ENCODE assay signal across 36 cellular contexts in genomic region chr1:201810466-201811216, GRCh38.
"Had no signal": no experiment of that assay in that cellular context is flagged by ENCODE, and none has a peak within 500 bp of the region (broad histone marks: within the 10 kb centered on the region; RNA-seq: fewer than 3 reads in every experiment).

No MANE protein-coding gene starts in this region.

- H3K4me1 ChIP-seq: adrenal gland, body of pancreas, esophagus squamous epithelium, gastroesophageal sphincter had no signal

- H3K9me3 ChIP-seq: adrenal gland, body of pancreas, esophagus squamous epithelium, gastroesophageal sphincter, heart right ventricle had no signal

- H3K9me3 Mint-ChIP-seq: activated B cell treated with CpG ODN at 0.5 μM for 24 hours; activated CD4-positive, alpha-beta memory T cell treated with anti-CD3 and anti-CD28 coated beads for 36 hours; activated CD4-positive, alpha-beta T cell treated with anti-CD3 and anti-CD28 coated beads, Interleukin-2, amount 10 ng/mL, durations not matched to agents 24 days and 14 days; activated naive CD4-positive, alpha-beta T cell treated with anti-CD3 and anti-CD28 coated beads for 36 hours; activated naive CD4-positive, alpha-beta T cell treated with anti-CD3 and anti-CD28 coated beads, Interleukin-2, amount 50 U/mL, for 24 hours; activated naive CD8-positive, alpha-beta T cell treated with anti-CD3 and anti-CD28 coated beads for 36 hours; activated naive CD8-positive, alpha-beta T cell treated with anti-CD3 and anti-CD28 coated beads, Interleukin-2, amount 50 U/mL, for 24 hours; activated T-helper 1 cell treated with anti-CD3 and anti-CD28 coated beads, Interleukin-12 subunit alpha, Interleukin-12 subunit beta, Interleukin-2, Interleukin-4 antibody, amounts not matched to agents 30 ng/mL and 10 ng/mL and 1 ng/mL, durations not matched to agents 14 hours and 24 hours and 36 hours; activated T-helper 2 cell treated with anti-CD3 and anti-CD28 coated beads, Interferon-gamma antibody, Interleukin-2, Interleukin-4, amounts not matched to agents 10 μg/mL and 5 μg/mL and 100 μg/mL, durations not matched to agents 14 hours and 24 hours and 36 hours; central memory CD8-positive, alpha-beta T cell; effector memory CD8-positive, alpha-beta T cell; T-helper 2 cell treated with Interferon-gamma antibody and Interleukin-4, amounts not matched to agents 5 μg/mL and 100 μg/mL, for 36 hours had no signal

- H3K4me3 ChIP-seq: adrenal gland, body of pancreas, esophagus squamous epithelium, gastroesophageal sphincter, heart right ventricle had no signal

- H3K27me3 Mint-ChIP-seq: activated B cell treated with CpG ODN at 0.5 μM for 24 hours; activated CD4-positive, alpha-beta memory T cell treated with anti-CD3 and anti-CD28 coated beads for 36 hours; activated CD4-positive, alpha-beta T cell treated with anti-CD3 and anti-CD28 coated beads for 36 hours; activated CD4-positive, alpha-beta T cell treated with anti-CD3 and anti-CD28 coated beads, Interleukin-2, amount 10 ng/mL, durations not matched to agents 24 days and 14 days; activated CD8-positive, alpha-beta memory T cell treated with anti-CD3 and anti-CD28 coated beads, Interleukin-2, amount 10 ng/mL, durations not matched to agents 7 days and 5 days; activated naive CD4-positive, alpha-beta T cell treated with anti-CD3 and anti-CD28 coated beads, Interleukin-2, amount 50 U/mL, for 24 hours; activated naive CD8-positive, alpha-beta T cell treated with anti-CD3 and anti-CD28 coated beads for 36 hours; activated naive CD8-positive, alpha-beta T cell treated with anti-CD3 and anti-CD28 coated beads, Interleukin-2, amount 50 U/mL, for 24 hours; central memory CD8-positive, alpha-beta T cell; effector memory CD8-positive, alpha-beta T cell; T-helper 17 cell had no signal

- H3K4me1 Mint-ChIP-seq: activated B cell treated with CpG ODN at 0.5 μM for 24 hours; activated CD4-positive, alpha-beta T cell treated with anti-CD3 and anti-CD28 coated beads for 36 hours; activated CD4-positive, alpha-beta T cell treated with anti-CD3 and anti-CD28 coated beads, Interleukin-2, amount 10 ng/mL, durations not matched to agents 24 days and 14 days; activated CD8-positive, alpha-beta memory T cell treated with anti-CD3 and anti-CD28 coated beads, Interleukin-2, amount 10 ng/mL, durations not matched to agents 7 days and 5 days; activated naive CD4-positive, alpha-beta T cell treated with anti-CD3 and anti-CD28 coated beads, Interleukin-2, amount 50 U/mL, for 24 hours; activated naive CD8-positive, alpha-beta T cell treated with anti-CD3 and anti-CD28 coated beads for 36 hours; activated naive CD8-positive, alpha-beta T cell treated with anti-CD3 and anti-CD28 coated beads, Interleukin-2, amount 50 U/mL, for 24 hours; central memory CD8-positive, alpha-beta T cell had no signal

- H3K27ac Mint-ChIP-seq: activated B cell treated with CpG ODN at 0.5 μM for 24 hours; activated CD4-positive, alpha-beta memory T cell treated with anti-CD3 and anti-CD28 coated beads for 36 hours; activated CD4-positive, alpha-beta T cell treated with anti-CD3 and anti-CD28 coated beads for 36 hours; activated CD4-positive, alpha-beta T cell treated with anti-CD3 and anti-CD28 coated beads, Interleukin-2, amount 10 ng/mL, durations not matched to agents 24 days and 14 days; activated CD8-positive, alpha-beta memory T cell treated with anti-CD3 and anti-CD28 coated beads, Interleukin-2, amount 10 ng/mL, durations not matched to agents 7 days and 5 days; activated CD8-positive, alpha-beta T cell treated with anti-CD3 and anti-CD28 coated beads, Interleukin-2, amount 10 ng/mL, durations not matched to agents 7 days and 5 days; activated naive CD4-positive, alpha-beta T cell treated with anti-CD3 and anti-CD28 coated beads for 36 hours; activated naive CD4-positive, alpha-beta T cell treated with anti-CD3 and anti-CD28 coated beads, Interleukin-2, amount 50 U/mL, for 24 hours; activated naive CD8-positive, alpha-beta T cell treated with anti-CD3 and anti-CD28 coated beads for 36 hours; activated naive CD8-positive, alpha-beta T cell treated with anti-CD3 and anti-CD28 coated beads, Interleukin-2, amount 50 U/mL, for 24 hours; activated T-helper 1 cell treated with anti-CD3 and anti-CD28 coated beads, Interleukin-12 subunit alpha, Interleukin-12 subunit beta, Interleukin-2, Interleukin-4 antibody, amounts not matched to agents 30 ng/mL and 10 ng/mL and 1 ng/mL, durations not matched to agents 14 hours and 24 hours and 36 hours; activated T-helper 2 cell treated with anti-CD3 and anti-CD28 coated beads, Interferon-gamma antibody, Interleukin-2, Interleukin-4, amounts not matched to agents 10 μg/mL and 5 μg/mL and 100 μg/mL, durations not matched to agents 14 hours and 24 hours and 36 hours; effector memory CD8-positive, alpha-beta T cell; T-helper 17 cell; T-helper 2 cell treated with Interferon-gamma antibody and Interleukin-4, amounts not matched to agents 5 μg/mL and 100 μg/mL, for 36 hours had no signal

- H3K36me3 Mint-ChIP-seq: activated CD8-positive, alpha-beta memory T cell treated with anti-CD3 and anti-CD28 coated beads, Interleukin-2, amount 10 ng/mL, durations not matched to agents 7 days and 5 days had no signal

- DNase-seq: activated B cell treated with CpG ODN at 0.5 μM for 24 hours; activated CD4-positive, alpha-beta memory T cell treated with anti-CD3 and anti-CD28 coated beads for 36 hours; activated CD4-positive, alpha-beta T cell treated with anti-CD3 and anti-CD28 coated beads for 36 hours; activated CD4-positive, alpha-beta T cell treated with anti-CD3 and anti-CD28 coated beads, Interleukin-2, amount 10 ng/mL, durations not matched to agents 24 days and 14 days; activated CD8-positive, alpha-beta memory T cell treated with anti-CD3 and anti-CD28 coated beads, Interleukin-2, amount 10 ng/mL, durations not matched to agents 7 days and 5 days; activated CD8-positive, alpha-beta memory T cell treated with anti-CD3 and anti-CD28 coated beads, Interleukin-2, amount 50 U/mL, for 4 hours; activated CD8-positive, alpha-beta T cell treated with anti-CD3 and anti-CD28 coated beads, Interleukin-2, amount 10 ng/mL, durations not matched to agents 7 days and 5 days; activated effector memory CD4-positive, alpha-beta T cell treated with anti-CD3 and anti-CD28 coated beads, Interleukin-2, amount 50 U/mL, for 16 hours; activated naive CD4-positive, alpha-beta T cell treated with anti-CD3 and anti-CD28 coated beads for 36 hours; activated naive CD8-positive, alpha-beta T cell treated with anti-CD3 and anti-CD28 coated beads for 36 hours; activated naive CD8-positive, alpha-beta T cell treated with anti-CD3 and anti-CD28 coated beads, Interleukin-2, amount 50 U/mL, for 24 hours; activated T-cell treated with anti-CD3 and anti-CD28 coated beads, Interleukin-2, amount 50 U/mL, for 1 hour; activated T-cell treated with anti-CD3 and anti-CD28 coated beads, Interleukin-2, amount 50 U/mL, for 48 hours; adrenal gland; amygdala; aorta; body of pancreas; cortex of kidney; dermis blood vessel endothelial cell; effector CD4-positive, alpha-beta T cell; effector memory CD8-positive, alpha-beta T cell; esophagus squamous epithelium; foreskin melanocyte; heart right ventricle; T-helper 1 cell; T-helper 17 cell; T1000; WERI-Rb-1 had no signal

- H3K4me3 Mint-ChIP-seq: activated B cell treated with CpG ODN at 0.5 μM for 24 hours; activated CD4-positive, alpha-beta memory T cell treated with anti-CD3 and anti-CD28 coated beads for 36 hours; activated CD4-positive, alpha-beta T cell treated with anti-CD3 and anti-CD28 coated beads for 36 hours; activated CD4-positive, alpha-beta T cell treated with anti-CD3 and anti-CD28 coated beads, Interleukin-2, amount 10 ng/mL, durations not matched to agents 24 days and 14 days; activated CD8-positive, alpha-beta memory T cell treated with anti-CD3 and anti-CD28 coated beads, Interleukin-2, amount 10 ng/mL, durations not matched to agents 7 days and 5 days; activated CD8-positive, alpha-beta T cell treated with anti-CD3 and anti-CD28 coated beads, Interleukin-2, amount 10 ng/mL, durations not matched to agents 7 days and 5 days; activated naive CD4-positive, alpha-beta T cell treated with anti-CD3 and anti-CD28 coated beads for 36 hours; activated naive CD4-positive, alpha-beta T cell treated with anti-CD3 and anti-CD28 coated beads, Interleukin-2, amount 50 U/mL, for 24 hours; activated naive CD8-positive, alpha-beta T cell treated with anti-CD3 and anti-CD28 coated beads for 36 hours; activated naive CD8-positive, alpha-beta T cell treated with anti-CD3 and anti-CD28 coated beads, Interleukin-2, amount 50 U/mL, for 24 hours; activated T-helper 1 cell treated with anti-CD3 and anti-CD28 coated beads, Interleukin-12 subunit alpha, Interleukin-12 subunit beta, Interleukin-2, Interleukin-4 antibody, amounts not matched to agents 30 ng/mL and 10 ng/mL and 1 ng/mL, durations not matched to agents 14 hours and 24 hours and 36 hours; central memory CD8-positive, alpha-beta T cell; effector memory CD8-positive, alpha-beta T cell; T-helper 17 cell; T-helper 2 cell treated with Interferon-gamma antibody and Interleukin-4, amounts not matched to agents 5 μg/mL and 100 μg/mL, for 36 hours had no signal

- ATAC-seq: activated CD4-positive, alpha-beta T cell treated with anti-CD3 and anti-CD28 coated beads for 36 hours; activated CD4-positive, CD25-positive, alpha-beta regulatory T cell treated with anti-CD3 and anti-CD28 coated beads, Interleukin-2, amount 50 U/mL, for 24 hours; activated CD8-positive, alpha-beta memory T cell treated with anti-CD3 and anti-CD28 coated beads, Interleukin-2, amount 10 ng/mL, durations not matched to agents 7 days and 5 days; activated CD8-positive, alpha-beta T cell treated with anti-CD3 and anti-CD28 coated beads, Interleukin-2, amount 10 ng/mL, durations not matched to agents 7 days and 5 days; activated naive CD8-positive, alpha-beta T cell treated with anti-CD3 and anti-CD28 coated beads, Interleukin-2, amount 50 U/mL, for 24 hours; body of pancreas; effector memory CD8-positive, alpha-beta T cell; gastroesophageal sphincter; heart right ventricle; T-helper 17 cell had no signal

- H3K27ac ChIP-seq: adrenal gland, body of pancreas, epithelial cell of prostate, esophagus squamous epithelium, gastroesophageal sphincter, heart right ventricle, WERI-Rb-1 had no signal

- H3K27me3 ChIP-seq: adrenal gland, body of pancreas, esophagus squamous epithelium, gastroesophageal sphincter, heart right ventricle had no signal
